23 cellular contexts compared by ENCODE assay signal in the genomic region with DNA sequence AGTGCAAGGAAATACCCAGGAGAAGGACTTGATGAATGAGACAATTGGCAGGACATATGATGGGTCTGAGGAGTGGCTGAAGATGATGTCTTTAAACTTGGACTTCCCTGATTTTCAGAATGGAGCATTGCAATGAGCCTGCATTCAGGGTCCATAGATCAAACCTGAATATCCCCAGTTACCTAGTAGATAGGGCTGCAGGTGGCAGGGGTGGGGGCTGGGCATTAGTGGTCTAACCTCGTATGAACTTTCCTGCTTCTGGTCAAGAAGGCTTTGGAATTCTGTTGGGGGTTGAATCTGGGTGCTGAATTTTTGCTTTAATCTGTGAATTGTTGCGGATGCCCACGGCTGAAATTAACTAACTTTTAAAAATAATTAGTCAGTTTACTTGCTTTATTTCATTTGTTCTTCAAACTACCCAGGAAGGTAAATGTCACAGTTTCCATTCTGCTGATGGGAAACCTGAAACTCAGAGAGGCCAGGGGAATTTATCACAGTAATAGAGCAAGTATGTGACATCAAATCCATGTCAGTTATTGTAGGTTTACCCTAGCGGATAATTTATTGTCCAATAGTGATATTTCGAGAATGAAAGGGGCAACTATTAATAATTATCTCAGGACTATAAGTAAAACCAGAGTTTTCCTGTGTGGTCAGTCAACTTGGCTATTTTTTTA. TPM values are rescaled to one million over a fixed set of nuclear protein-coding genes. Genes with fewer than 3 reads are reported as not detected.
DNase-seq lines count a peak whose midpoint lies in the region; ATAC-seq and TF ChIP-seq lines count a peak whose summit lies in the region.
"Had no signal": no experiment of that assay in that cellular context is flagged by ENCODE, and none has a peak within 500 bp of the region (broad histone marks: within the 10 kb centered on the region; RNA-seq: fewer than 3 reads in every experiment).

No MANE protein-coding gene starts in this region.

- ATAC-seq in activated CD8-positive, alpha-beta T cell treated with anti-CD3 and anti-CD28 coated beads for 36 hours, result peak; percentile 50
- ATAC-seq in activated CD8-positive, alpha-beta T cell treated with anti-CD3 and anti-CD28 coated beads, Interleukin-2, amount 10 ng/mL, durations not matched to agents 7 days and 5 days, result no peak
- ATAC-seq in activated T-helper 17 cell treated with anti-CD3 and anti-CD28 coated beads, Interleukin-2, amount 50 U/mL, for 72 hours (replicated peaks), result peak; percentile 67
- ATAC-seq in stimulated activated naive B cell treated with anti-CD40 and anti-IgM and Interleukin-4, amounts not matched to agents 10 μg/mL and 1 μg/mL and 100 μg/mL, for 72 hours (replicated peaks), result peak; percentile 70 to 76
- ATAC-seq in HG02981 (IDR thresholded peaks at IDR 0.05; ENCODE audit: unreplicated experiment), result no peak
- ATAC-seq: CD8-positive, alpha-beta T cell; PC-3 had no signal

- CTCF ChIA-PET in activated CD8-positive, alpha-beta T cell treated with anti-CD3 and anti-CD28 coated beads for 36 hours (lab: Charles Lee), result no interaction called here
- CTCF ChIA-PET in activated CD8-positive, alpha-beta T cell treated with anti-CD3 and anti-CD28 coated beads, Interleukin-2, amount 10 ng/mL, durations not matched to agents 7 days and 5 days (lab: Charles Lee), result interaction anchor here (1.1 to 4.4 kb wide), 2 partner anchors 123 to 148 kb away, joined by 5 to 25 read pairs; no protein-coding TSS in a partner anchor

- no peak overlapping the region for H3K27ac ChIP-seq in DOHH2 (ENCODE audit: low read depth, low read length)

- peaks cover 38% of the 10 kb centered on the region for H3K4me1 ChIP-seq in DOHH2 (ENCODE audit: control insufficient read depth, low read length)

- no peak for DNase-seq in activated CD8-positive, alpha-beta T cell treated with anti-CD3 and anti-CD28 coated beads for 36 hours
- DNase-seq in activated CD8-positive, alpha-beta T cell treated with anti-CD3 and anti-CD28 coated beads, Interleukin-2, amount 10 ng/mL, durations not matched to agents 7 days and 5 days, result no peak
- DNase-seq in stimulated activated naive B cell treated with anti-CD40 and anti-IgM and Interleukin-4, amounts not matched to agents 10 μg/mL and 1 μg/mL and 100 μg/mL, for 72 hours, result no peak
- DNase-seq in NCI-H1417 (lab: John Stamatoyannopoulos, UW) (no peak), T-helper 9 cell (no peak)
- DNase-seq: 8988T; AML-193; C1 segment of cervical spinal cord; CD8-positive, alpha-beta T cell; DND-41; Kasumi-1; NCI-H1417 treated with DMSO at 0.1 percent for 48 hours; NCI-H187; NCI-H446; NCI-H526; PC-3 had no signal

- peak overlapping the region; percentile 54 for H3K4me2 ChIP-seq in DOHH2 (ENCODE audit: low read length)

- no peaks in the 10 kb centered on the region for H3F3A ChIP-seq in DOHH2 (ENCODE audit: control insufficient read depth, insufficient read depth)

- H3K27me3 Mint-ChIP-seq in activated CD8-positive, alpha-beta T cell treated with anti-CD3 and anti-CD28 coated beads for 36 hours, result no peaks in the 10 kb centered on the region
- no peaks in the 10 kb centered on the region for H3K27me3 Mint-ChIP-seq in activated CD8-positive, alpha-beta T cell treated with anti-CD3 and anti-CD28 coated beads, Interleukin-2, amount 10 ng/mL, durations not matched to agents 7 days and 5 days (ENCODE audit: low read depth)
- H3K27me3 Mint-ChIP-seq in activated T-helper 17 cell treated with anti-CD3 and anti-CD28 coated beads, Interleukin-2, amount 50 U/mL, for 72 hours, result no peaks in the 10 kb centered on the region
- no peaks in the 10 kb centered on the region for H3K27me3 Mint-ChIP-seq in stimulated activated naive B cell treated with anti-CD40 and anti-IgM and Interleukin-4, amounts not matched to agents 10 μg/mL and 1 μg/mL and 100 μg/mL, for 72 hours

- H4K20me1 ChIP-seq in DOHH2 (ENCODE audit: control insufficient read depth, insufficient read depth, low read depth, low read length), result no peaks in the 10 kb centered on the region

- peak overlapping the region; percentile 11 for H3K27ac Mint-ChIP-seq in activated CD8-positive, alpha-beta T cell treated with anti-CD3 and anti-CD28 coated beads for 36 hours
- no peak overlapping the region for H3K27ac Mint-ChIP-seq in activated CD8-positive, alpha-beta T cell treated with anti-CD3 and anti-CD28 coated beads, Interleukin-2, amount 10 ng/mL, durations not matched to agents 7 days and 5 days
- H3K27ac Mint-ChIP-seq in activated T-helper 17 cell treated with anti-CD3 and anti-CD28 coated beads, Interleukin-2, amount 50 U/mL, for 72 hours, result peak overlapping the region; percentile 34
- no peak overlapping the region for H3K27ac Mint-ChIP-seq in stimulated activated naive B cell treated with anti-CD40 and anti-IgM and Interleukin-4, amounts not matched to agents 10 μg/mL and 1 μg/mL and 100 μg/mL, for 72 hours
- H3K27ac Mint-ChIP-seq: CD8-positive, alpha-beta T cell had no signal

- no peaks in the 10 kb centered on the region for H3K9me2 ChIP-seq in DOHH2 (replicated peaks; ENCODE audit: control insufficient read depth, low read length)

- H3K36me3 ChIP-seq in DOHH2 (ENCODE audit: control insufficient read depth, low read length), result no peaks in the 10 kb centered on the region

- H3K9me3 ChIP-seq in DOHH2 (ENCODE audit: control insufficient read depth, insufficient read depth, low read length), result no peaks in the 10 kb centered on the region

- POLR2A ChIA-PET in activated CD8-positive, alpha-beta T cell treated with anti-CD3 and anti-CD28 coated beads for 36 hours (lab: Charles Lee), result no interaction called here
- POLR2A ChIA-PET in activated CD8-positive, alpha-beta T cell treated with anti-CD3 and anti-CD28 coated beads, Interleukin-2, amount 10 ng/mL, durations not matched to agents 7 days and 5 days (lab: Charles Lee), result no interaction called here

- intact Hi-C loops in activated CD8-positive, alpha-beta T cell treated with anti-CD3 and anti-CD28 coated beads for 36 hours (cut with micrococcal nuclease), result no loop called here

- H3K4me3 Mint-ChIP-seq in activated CD8-positive, alpha-beta T cell treated with anti-CD3 and anti-CD28 coated beads for 36 hours, result no peak overlapping the region
- no peak overlapping the region for H3K4me3 Mint-ChIP-seq in activated CD8-positive, alpha-beta T cell treated with anti-CD3 and anti-CD28 coated beads, Interleukin-2, amount 10 ng/mL, durations not matched to agents 7 days and 5 days
- no peak overlapping the region for H3K4me3 Mint-ChIP-seq in activated T-helper 17 cell treated with anti-CD3 and anti-CD28 coated beads, Interleukin-2, amount 50 U/mL, for 72 hours
- H3K4me3 Mint-ChIP-seq in stimulated activated naive B cell treated with anti-CD40 and anti-IgM and Interleukin-4, amounts not matched to agents 10 μg/mL and 1 μg/mL and 100 μg/mL, for 72 hours, result no peak overlapping the region
- H3K4me3 Mint-ChIP-seq: CD8-positive, alpha-beta T cell had no signal

- H3K79me2 ChIP-seq in DOHH2 (ENCODE audit: control insufficient read depth, low read length), result no peaks in the 10 kb centered on the region

- H3K4me1 Mint-ChIP-seq in activated CD8-positive, alpha-beta T cell treated with anti-CD3 and anti-CD28 coated beads for 36 hours (ENCODE audit: low read depth), result peaks cover 40% of the 10 kb centered on the region
- peaks cover 39% of the 10 kb centered on the region for H3K4me1 Mint-ChIP-seq in activated CD8-positive, alpha-beta T cell treated with anti-CD3 and anti-CD28 coated beads, Interleukin-2, amount 10 ng/mL, durations not matched to agents 7 days and 5 days (ENCODE audit: low read depth)
- H3K4me1 Mint-ChIP-seq in activated T-helper 17 cell treated with anti-CD3 and anti-CD28 coated beads, Interleukin-2, amount 50 U/mL, for 72 hours, result peaks cover 9% of the 10 kb centered on the region
- H3K4me1 Mint-ChIP-seq in stimulated activated naive B cell treated with anti-CD40 and anti-IgM and Interleukin-4, amounts not matched to agents 10 μg/mL and 1 μg/mL and 100 μg/mL, for 72 hours, result peaks cover 17 to 44% of the 10 kb centered on the region in 2 donors

- H3K36me3 Mint-ChIP-seq in activated CD8-positive, alpha-beta T cell treated with anti-CD3 and anti-CD28 coated beads for 36 hours (ENCODE audit: low read depth), result no peaks in the 10 kb centered on the region
- no peaks in the 10 kb centered on the region for H3K36me3 Mint-ChIP-seq in activated CD8-positive, alpha-beta T cell treated with anti-CD3 and anti-CD28 coated beads, Interleukin-2, amount 10 ng/mL, durations not matched to agents 7 days and 5 days (ENCODE audit: low read depth)
- H3K36me3 Mint-ChIP-seq in activated T-helper 17 cell treated with anti-CD3 and anti-CD28 coated beads, Interleukin-2, amount 50 U/mL, for 72 hours (ENCODE audit: low read depth), result no peaks in the 10 kb centered on the region
- H3K36me3 Mint-ChIP-seq in stimulated activated naive B cell treated with anti-CD40 and anti-IgM and Interleukin-4, amounts not matched to agents 10 μg/mL and 1 μg/mL and 100 μg/mL, for 72 hours, result no peaks in the 10 kb centered on the region
- H3K36me3 Mint-ChIP-seq: CD8-positive, alpha-beta T cell had no signal

- no peak for TF ChIP-seq CTCF in activated CD8-positive, alpha-beta T cell treated with anti-CD3 and anti-CD28 coated beads for 36 hours (IDR thresholded peaks at IDR 0.05)
- TF ChIP-seq CTCF in DOHH2 (IDR thresholded peaks at IDR 0.05; ENCODE audit: low read depth, low read length, poor library complexity, severe bottlenecking), result no peak

- H3K9me3 Mint-ChIP-seq in activated CD8-positive, alpha-beta T cell treated with anti-CD3 and anti-CD28 coated beads for 36 hours, result no peaks in the 10 kb centered on the region
- H3K9me3 Mint-ChIP-seq in activated CD8-positive, alpha-beta T cell treated with anti-CD3 and anti-CD28 coated beads, Interleukin-2, amount 10 ng/mL, durations not matched to agents 7 days and 5 days (ENCODE audit: insufficient read depth), result no peaks in the 10 kb centered on the region
- no peaks in the 10 kb centered on the region for H3K9me3 Mint-ChIP-seq in activated T-helper 17 cell treated with anti-CD3 and anti-CD28 coated beads, Interleukin-2, amount 50 U/mL, for 72 hours
- H3K9me3 Mint-ChIP-seq in stimulated activated naive B cell treated with anti-CD40 and anti-IgM and Interleukin-4, amounts not matched to agents 10 μg/mL and 1 μg/mL and 100 μg/mL, for 72 hours, result no peaks in the 10 kb centered on the region
- H3K9me3 Mint-ChIP-seq: CD8-positive, alpha-beta T cell had no signal

- no peaks in the 10 kb centered on the region for H3K27me3 ChIP-seq in DOHH2 (ENCODE audit: control insufficient read depth, low read length)

- peak overlapping the region; percentile 28 for H3K4me3 ChIP-seq in DOHH2 (ENCODE audit: low read length)

RNA-seq across cellular contexts. Expression of gene TMEM123, which starts 37.0 kb away (rescaled TPM):
- total RNA-seq in activated CD8-positive, alpha-beta T cell treated with anti-CD3 and anti-CD28 coated beads for 36 hours, result 100 to 1,000 TPM; 234 to 235 TPM
- total RNA-seq in activated CD8-positive, alpha-beta T cell treated with anti-CD3 and anti-CD28 coated beads, Interleukin-2, amount 10 ng/mL, durations not matched to agents 7 days and 5 days, result 100 to 1,000 TPM; 434 to 461 TPM
- 100 to 1,000 TPM; 140 to 209 TPM for total RNA-seq in activated T-helper 17 cell treated with anti-CD3 and anti-CD28 coated beads, Interleukin-2, amount 50 U/mL, for 72 hours

RNA-seq across cellular contexts. Expression of gene MMP7, which starts 40.9 kb away (rescaled TPM):
- not detected for total RNA-seq in activated CD8-positive, alpha-beta T cell treated with anti-CD3 and anti-CD28 coated beads for 36 hours
- total RNA-seq in activated CD8-positive, alpha-beta T cell treated with anti-CD3 and anti-CD28 coated beads, Interleukin-2, amount 10 ng/mL, durations not matched to agents 7 days and 5 days, result not detected
- not detected for total RNA-seq in activated T-helper 17 cell treated with anti-CD3 and anti-CD28 coated beads, Interleukin-2, amount 50 U/mL, for 72 hours
- total RNA-seq: CD8-positive, alpha-beta T cell; G401; MCF 10A; Right ventricle myocardium superior; RPMI7951 had no signal

Comparison
In these comparisons a context has a peak if more than half of its experiments do, and no peak if none do; other contexts are left out.
1. ATAC-seq: peak in activated CD8-positive, alpha-beta T cell treated with anti-CD3 and anti-CD28 coated beads for 36 hours (single experiment), activated T-helper 17 cell treated with anti-CD3 and anti-CD28 coated beads, Interleukin-2, amount 50 U/mL, for 72 hours (single experiment) and stimulated activated naive B cell treated with anti-CD40 and anti-IgM and Interleukin-4, amounts not matched to agents 10 μg/mL and 1 μg/mL and 100 μg/mL, for 72 hours (2 of 2); none in activated CD8-positive, alpha-beta T cell treated with anti-CD3 and anti-CD28 coated beads, Interleukin-2, amount 10 ng/mL, durations not matched to agents 7 days and 5 days (single experiment) and HG02981 (single experiment).
2. H3K27ac Mint-ChIP-seq: peak in activated CD8-positive, alpha-beta T cell treated with anti-CD3 and anti-CD28 coated beads for 36 hours (single experiment) and activated T-helper 17 cell treated with anti-CD3 and anti-CD28 coated beads, Interleukin-2, amount 50 U/mL, for 72 hours (single experiment); none in activated CD8-positive, alpha-beta T cell treated with anti-CD3 and anti-CD28 coated beads, Interleukin-2, amount 10 ng/mL, durations not matched to agents 7 days and 5 days (single experiment) and stimulated activated naive B cell treated with anti-CD40 and anti-IgM and Interleukin-4, amounts not matched to agents 10 μg/mL and 1 μg/mL and 100 μg/mL, for 72 hours (single experiment).